Comparison of ENCODE assay signal across 9 cellular contexts in genomic region chr11:47348859-47349258, GRCh38. TPM values are rescaled to one million over a fixed set of nuclear protein-coding genes. Genes with fewer than 3 reads are reported as not detected.
DNase-seq lines count a peak whose midpoint lies in the region; ATAC-seq, FAIRE-seq and TF ChIP-seq lines count a peak whose summit lies in the region.
"Had no signal": no experiment of that assay in that cellular context is flagged by ENCODE, and none has a peak within 500 bp of the region (broad histone marks: within the 10 kb centered on the region; RNA-seq: fewer than 3 reads in every experiment).

No MANE protein-coding gene starts in this region.

- H3K36me3 Mint-ChIP-seq in central memory CD8-positive, alpha-beta T cell (ENCODE audit: insufficient read depth): no peaks in the 10 kb centered on the region
- H3K36me3 Mint-ChIP-seq in stimulated activated effector memory CD8-positive, alpha-beta T cell treated with anti-CD3 and anti-CD28 coated beads, Interleukin-12 subunit alpha, Interleukin-12 subunit beta, amount 100 ng/mL, for 72 hours: no peaks in the 10 kb centered on the region
- no peaks in the 10 kb centered on the region for H3K36me3 Mint-ChIP-seq in activated T-helper 1 cell treated with anti-CD3 and anti-CD28 coated beads, Interleukin-12 subunit alpha, Interleukin-12 subunit beta, Interleukin-2, Interleukin-4 antibody, amounts not matched to agents 30 ng/mL and 10 ng/mL and 1 ng/mL, durations not matched to agents 14 hours and 24 hours and 36 hours (ENCODE audit: low read depth)

- no peaks in the 10 kb centered on the region for H3K27me3 Mint-ChIP-seq in central memory CD8-positive, alpha-beta T cell
- H3K27me3 Mint-ChIP-seq in activated T-helper 1 cell treated with anti-CD3 and anti-CD28 coated beads, Interleukin-12 subunit alpha, Interleukin-12 subunit beta, Interleukin-2, Interleukin-4 antibody, amounts not matched to agents 30 ng/mL and 10 ng/mL and 1 ng/mL, durations not matched to agents 14 hours and 24 hours and 36 hours (ENCODE audit: insufficient read depth): no peaks in the 10 kb centered on the region

- POLR2A ChIA-PET in A549 (lab: Yijun Ruan, JAX): interaction anchor here (0.6 kb wide), 1 partner anchor 78 kb away, joined by 3 read pairs; no protein-coding TSS in a partner anchor

- WGBS in A549 (ENCODE audit: missing lambda C conversion rate): 46% methylated on average over 8 of the region's 8 CpGs

- no peaks in the 10 kb centered on the region for H3K9me3 ChIP-seq in A549

- ATAC-seq in A549 (peak; percentile 44 to 77; a peak in 3 of 6 replicates), GM21360 (IDR thresholded peaks at IDR 0.05; ENCODE audit: unreplicated experiment) (no peak)
- ATAC-seq in central memory CD8-positive, alpha-beta T cell (replicated peaks; ENCODE audit: extremely low read depth, poor library complexity, severe bottlenecking): no peak
- ATAC-seq in stimulated activated effector memory CD8-positive, alpha-beta T cell treated with anti-CD3 and anti-CD28 coated beads, Interleukin-12 subunit alpha, Interleukin-12 subunit beta, amount 100 ng/mL, for 72 hours: no peak

- TF ChIP-seq EP300 in A549 (IDR thresholded peaks at IDR 0.05): no peak

- no peak overlapping the region for H3K4me3 Mint-ChIP-seq in central memory CD8-positive, alpha-beta T cell
- H3K4me3 Mint-ChIP-seq in stimulated activated effector memory CD8-positive, alpha-beta T cell treated with anti-CD3 and anti-CD28 coated beads, Interleukin-12 subunit alpha, Interleukin-12 subunit beta, amount 100 ng/mL, for 72 hours: no peak overlapping the region
- H3K4me3 Mint-ChIP-seq in activated T-helper 1 cell treated with anti-CD3 and anti-CD28 coated beads, Interleukin-12 subunit alpha, Interleukin-12 subunit beta, Interleukin-2, Interleukin-4 antibody, amounts not matched to agents 30 ng/mL and 10 ng/mL and 1 ng/mL, durations not matched to agents 14 hours and 24 hours and 36 hours: no peak overlapping the region

- TF ChIP-seq RAD21 in A549 (conservative IDR thresholded peaks at IDR 0.05 in 1 of 2, IDR thresholded peaks at IDR 0.05 in 1 of 2): peak; percentile 50 to 69; a peak in 4 of 5 replicates

- TF ChIP-seq POLR2A in A549 (IDR thresholded peaks at IDR 0.05; ENCODE audit: low read length): no peak

- no peak for FAIRE-seq in A549 (lab: Jason Lieb, UNC)

- no peaks in the 10 kb centered on the region for H3K9me3 Mint-ChIP-seq in central memory CD8-positive, alpha-beta T cell
- H3K9me3 Mint-ChIP-seq in stimulated activated effector memory CD8-positive, alpha-beta T cell treated with anti-CD3 and anti-CD28 coated beads, Interleukin-12 subunit alpha, Interleukin-12 subunit beta, amount 100 ng/mL, for 72 hours: no peaks in the 10 kb centered on the region
- no peaks in the 10 kb centered on the region for H3K9me3 Mint-ChIP-seq in activated T-helper 1 cell treated with anti-CD3 and anti-CD28 coated beads, Interleukin-12 subunit alpha, Interleukin-12 subunit beta, Interleukin-2, Interleukin-4 antibody, amounts not matched to agents 30 ng/mL and 10 ng/mL and 1 ng/mL, durations not matched to agents 14 hours and 24 hours and 36 hours

- no peak overlapping the region for H3K27ac ChIP-seq in A549

- H3K27ac Mint-ChIP-seq in central memory CD8-positive, alpha-beta T cell (ENCODE audit: low read depth): peak overlapping the region; percentile 38
- no peak overlapping the region for H3K27ac Mint-ChIP-seq in stimulated activated effector memory CD8-positive, alpha-beta T cell treated with anti-CD3 and anti-CD28 coated beads, Interleukin-12 subunit alpha, Interleukin-12 subunit beta, amount 100 ng/mL, for 72 hours
- H3K27ac Mint-ChIP-seq in activated T-helper 1 cell treated with anti-CD3 and anti-CD28 coated beads, Interleukin-12 subunit alpha, Interleukin-12 subunit beta, Interleukin-2, Interleukin-4 antibody, amounts not matched to agents 30 ng/mL and 10 ng/mL and 1 ng/mL, durations not matched to agents 14 hours and 24 hours and 36 hours: no peak overlapping the region

- DNase-seq in A549 (ENCODE audit: low read depth in 1 of 2, low spot score in 1 of 2) (peak; percentile 50 to 63), GM03348 (ENCODE audit: low spot score) (peak; percentile 47), NCI-H2171 (lab: John Stamatoyannopoulos, UW) (peak; percentile 10), mucosa of gallbladder (ENCODE audit: low spot score) (no peak)
- no peak for DNase-seq in central memory CD8-positive, alpha-beta T cell (ENCODE audit: low spot score in 2 of 2)
- no peak for DNase-seq in stimulated activated effector memory CD8-positive, alpha-beta T cell treated with anti-CD3 and anti-CD28 coated beads, Interleukin-12 subunit alpha, Interleukin-12 subunit beta, amount 100 ng/mL, for 72 hours (ENCODE audit: low spot score in 2 of 2)
- DNase-seq in activated T-helper 1 cell treated with anti-CD3 and anti-CD28 coated beads, Interleukin-12 subunit alpha, Interleukin-12 subunit beta, Interleukin-2, Interleukin-4 antibody, amounts not matched to agents 30 ng/mL and 10 ng/mL and 1 ng/mL, durations not matched to agents 14 hours and 24 hours and 36 hours (ENCODE audit: low spot score): no peak

- TF ChIP-seq CTCF in A549 (IDR thresholded peaks at IDR 0.05): peak; percentile 33

- H3K4me1 ChIP-seq in A549: no peaks in the 10 kb centered on the region

- CTCF ChIA-PET in A549 (lab: Yijun Ruan, JAX): interaction anchor here (0.6 to 4.3 kb wide), 14 partner anchors 8 to 185 kb away, joined by 3 to 21 read pairs (median 4); partner anchors contain the start of genes ARFGAP2 and NR1H3

- intact Hi-C loops in activated T-helper 1 cell treated with anti-CD3 and anti-CD28 coated beads, Interleukin-12 subunit alpha, Interleukin-12 subunit beta, Interleukin-2, Interleukin-4 antibody, amounts not matched to agents 30 ng/mL and 10 ng/mL and 1 ng/mL, durations not matched to agents 14 hours and 24 hours and 36 hours (cut with micrococcal nuclease): no loop called here

- H3K4me2 ChIP-seq in A549: no peak overlapping the region

- H3K4me3 ChIP-seq in A549: no peak overlapping the region

- H3K4me1 Mint-ChIP-seq in central memory CD8-positive, alpha-beta T cell: no peaks in the 10 kb centered on the region
- no peaks in the 10 kb centered on the region for H3K4me1 Mint-ChIP-seq in stimulated activated effector memory CD8-positive, alpha-beta T cell treated with anti-CD3 and anti-CD28 coated beads, Interleukin-12 subunit alpha, Interleukin-12 subunit beta, amount 100 ng/mL, for 72 hours
- no peaks in the 10 kb centered on the region for H3K4me1 Mint-ChIP-seq in activated T-helper 1 cell treated with anti-CD3 and anti-CD28 coated beads, Interleukin-12 subunit alpha, Interleukin-12 subunit beta, Interleukin-2, Interleukin-4 antibody, amounts not matched to agents 30 ng/mL and 10 ng/mL and 1 ng/mL, durations not matched to agents 14 hours and 24 hours and 36 hours (ENCODE audit: low read depth)

TF ChIP-seq in A549, 52 proteins besides CTCF, POLR2A, EP300 and RAD21:
- TF ChIP-seq RNF2 (IDR thresholded peaks at IDR 0.05; ENCODE audit: borderline replicate concordance, low read depth) (no peak), SMC3 (IDR thresholded peaks at IDR 0.05) (peak; percentile 33; the same call in 2 of the 3 replicates)

RNA-seq across cellular contexts. Expression of gene MYBPC3, which starts 3.6 kb away (rescaled TPM):
- 0.06 and 0.07 TPM in 2 replicates for polyA plus RNA-seq in A549 (2011; rRNA removed)
- 0.06 and 0.07 TPM in 2 replicates for polyA plus RNA-seq in A549 (2012; cell fraction: cytosol; rRNA removed)
- polyA plus RNA-seq in A549 (2012; cell fraction: nucleus; rRNA removed): 0.17 and 0.19 TPM in 2 replicates
- 0.04 to 0.07 TPM (median 0.05 TPM) in 3 replicates for polyA plus RNA-seq in A549 (2017; fragmentation: RNase III; extraction: RNeasy Plus Mini Kit Qiagen cat#74134 plus additional on column Dnase treatment)
- polyA minus RNA-seq in A549 (2011; rRNA and poly(A)+ RNA removed): 0.05 TPM in 1 of 2 replicates, not detected in the other
- not detected for total RNA-seq in mucosa of gallbladder
- not detected in 2 replicates for total RNA-seq in activated T-helper 1 cell treated with anti-CD3 and anti-CD28 coated beads, Interleukin-12 subunit alpha, Interleukin-12 subunit beta, Interleukin-2, Interleukin-4 antibody, amounts not matched to agents 30 ng/mL and 10 ng/mL and 1 ng/mL, durations not matched to agents 14 hours and 24 hours and 36 hours
- total RNA-seq: dermis microvascular lymphatic vessel endothelial cell had no signal

RNA-seq across cellular contexts. Expression of gene SPI1, which starts 29.5 kb away (rescaled TPM):
- polyA plus RNA-seq in A549 (2011; rRNA removed) (not detected in 2 replicates), A549 (2017; fragmentation: RNase III; extraction: RNeasy Plus Mini Kit Qiagen cat#74134 plus additional on column Dnase treatment) (0.07 to 0.21 TPM (median 0.14 TPM) in 3 replicates)
- polyA plus RNA-seq in A549 (2012; cell fraction: cytosol; rRNA removed): 0.07 and 0.09 TPM in 2 replicates
- 0.28 TPM in 1 of 2 replicates, not detected in the other for polyA plus RNA-seq in A549 (2012; cell fraction: nucleus; rRNA removed)
- not detected in 2 replicates for polyA minus RNA-seq in A549 (2011; rRNA and poly(A)+ RNA removed)
- 35.3 TPM for total RNA-seq in mucosa of gallbladder
- not detected in 2 replicates for total RNA-seq in activated T-helper 1 cell treated with anti-CD3 and anti-CD28 coated beads, Interleukin-12 subunit alpha, Interleukin-12 subunit beta, Interleukin-2, Interleukin-4 antibody, amounts not matched to agents 30 ng/mL and 10 ng/mL and 1 ng/mL, durations not matched to agents 14 hours and 24 hours and 36 hours
- total RNA-seq: dermis microvascular lymphatic vessel endothelial cell had no signal

RNA-seq across cellular contexts. Expression of gene SLC39A13, which starts 59.5 kb away (rescaled TPM):
- polyA plus RNA-seq in A549 (2011; rRNA removed) (10.8 and 11.7 TPM in 2 replicates), A549 (2017; fragmentation: RNase III; extraction: RNeasy Plus Mini Kit Qiagen cat#74134 plus additional on column Dnase treatment) (29.7 to 35.4 TPM (median 35.2 TPM) in 3 replicates)
- 29.6 and 43.5 TPM in 2 replicates for polyA plus RNA-seq in A549 (2012; cell fraction: cytosol; rRNA removed)
- 101 and 127 TPM in 2 replicates for polyA plus RNA-seq in A549 (2012; cell fraction: nucleus; rRNA removed)
- polyA minus RNA-seq in A549 (2011; rRNA and poly(A)+ RNA removed): 7.3 and 7.7 TPM in 2 replicates
- total RNA-seq in mucosa of gallbladder: 58.6 TPM
- total RNA-seq in activated T-helper 1 cell treated with anti-CD3 and anti-CD28 coated beads, Interleukin-12 subunit alpha, Interleukin-12 subunit beta, Interleukin-2, Interleukin-4 antibody, amounts not matched to agents 30 ng/mL and 10 ng/mL and 1 ng/mL, durations not matched to agents 14 hours and 24 hours and 36 hours: 15.5 and 16.2 TPM in 2 replicates

Comparison
In these comparisons a context has a peak if more than half of its experiments do, and no peak if none do; other contexts are left out.
1. ATAC-seq: peak in A549 (2 of 2); none in central memory CD8-positive, alpha-beta T cell (single experiment), stimulated activated effector memory CD8-positive, alpha-beta T cell treated with anti-CD3 and anti-CD28 coated beads, Interleukin-12 subunit alpha, Interleukin-12 subunit beta, amount 100 ng/mL, for 72 hours (single experiment) and GM21360 (single experiment).
2. DNase-seq: peak in A549 (2 of 2), GM03348 (single experiment) and NCI-H2171 (single experiment); none in central memory CD8-positive, alpha-beta T cell (0 of 2), mucosa of gallbladder (single experiment), stimulated activated effector memory CD8-positive, alpha-beta T cell treated with anti-CD3 and anti-CD28 coated beads, Interleukin-12 subunit alpha, Interleukin-12 subunit beta, amount 100 ng/mL, for 72 hours (0 of 2) and activated T-helper 1 cell treated with anti-CD3 and anti-CD28 coated beads, Interleukin-12 subunit alpha, Interleukin-12 subunit beta, Interleukin-2, Interleukin-4 antibody, amounts not matched to agents 30 ng/mL and 10 ng/mL and 1 ng/mL, durations not matched to agents 14 hours and 24 hours and 36 hours (single experiment).
3. RNA of gene SPI1, which starts 29.5 kb away (total RNA-seq): 35.3 TPM in mucosa of gallbladder (single experiment); not detected in activated T-helper 1 cell treated with anti-CD3 and anti-CD28 coated beads, Interleukin-12 subunit alpha, Interleukin-12 subunit beta, Interleukin-2, Interleukin-4 antibody, amounts not matched to agents 30 ng/mL and 10 ng/mL and 1 ng/mL, durations not matched to agents 14 hours and 24 hours and 36 hours; every median in the first group is over 10 times any median in the second.